ENCODE assay signal across 8 cellular contexts in the genomic region with DNA sequence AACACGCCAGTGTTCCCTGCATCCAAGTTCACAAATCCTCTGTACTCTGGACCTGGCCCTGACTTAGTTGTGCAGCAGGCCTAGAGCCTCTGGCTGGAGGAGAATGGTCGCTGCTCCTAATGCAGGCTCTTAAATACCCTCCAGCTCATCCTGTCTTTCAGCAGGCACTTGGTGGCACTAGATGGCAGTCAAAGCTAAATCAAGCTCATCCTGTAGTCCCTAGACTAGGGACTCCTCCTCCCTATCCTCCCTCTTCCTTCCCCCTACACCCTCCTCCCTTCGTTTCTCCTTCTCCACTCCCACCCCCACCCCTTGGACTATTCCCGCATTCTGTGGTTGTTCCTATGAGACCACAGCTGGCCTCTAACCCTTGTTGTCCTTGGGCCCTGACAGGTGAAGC. TPM values are rescaled to one million over a fixed set of nuclear protein-coding genes. Genes with fewer than 3 reads are reported as not detected.
DNase-seq lines count a peak whose midpoint lies in the region; TF ChIP-seq lines count a peak whose summit lies in the region.

No MANE protein-coding gene starts in this region.

- H3F3A ChIP-seq in SU-DHL-6 (ENCODE audit: insufficient read depth) = no peaks in the 10 kb centered on the region

- no peak overlapping the region for H3K9ac ChIP-seq in SU-DHL-6 (ENCODE audit: low read length)

- H3K4me3 ChIP-seq in AG09309 (ENCODE audit: control insufficient read depth, low read depth, low read length) (no peak overlapping the region), SU-DHL-6 (ENCODE audit: insufficient read depth, low read length, poor library complexity, severe bottlenecking) (no peak overlapping the region), hepatocyte (no peak overlapping the region), prostate gland (no peak overlapping the region)

- TF ChIP-seq CTCF in AG09309 (IDR thresholded peaks at IDR 0.05; ENCODE audit: control insufficient read depth, insufficient read depth, low read depth, low read length, missing control alignments) = peak; percentile 40
- TF ChIP-seq CTCF in HFFc6 (IDR thresholded peaks at IDR 0.05) = peak; percentile 65
- peak; percentile 12 for TF ChIP-seq CTCF in SU-DHL-6 (IDR thresholded peaks at IDR 0.05; ENCODE audit: insufficient read depth, low read length, poor library complexity, severe bottlenecking)
- TF ChIP-seq CTCF in hepatocyte (IDR thresholded peaks at IDR 0.05; ENCODE audit: poor library complexity) = peak; percentile 56
- no peak for TF ChIP-seq CTCF in prostate gland (IDR thresholded peaks at IDR 0.05)

- H3K4me1 ChIP-seq in hepatocyte (ENCODE audit: insufficient read depth) = no peaks in the 10 kb centered on the region
- no peaks in the 10 kb centered on the region for H3K4me1 ChIP-seq in prostate gland (replicated peaks)

- no peaks in the 10 kb centered on the region for H3K36me3 Mint-ChIP-seq in HFFc6 (ENCODE audit: low read depth)
- H3K36me3 Mint-ChIP-seq in activated naive CD8-positive, alpha-beta T cell treated with anti-CD3 and anti-CD28 coated beads for 36 hours = no peaks in the 10 kb centered on the region

- TF ChIP-seq POLR2A in prostate gland (IDR thresholded peaks at IDR 0.05) = no peak

- H3K27ac ChIP-seq in SU-DHL-6 (ENCODE audit: low read depth, low read length) (no peak overlapping the region), hepatocyte (no peak overlapping the region), prostate gland (no peak overlapping the region)

- intact Hi-C loops in prostate gland (cut with DNase I) = no loop called here

- H4K20me1 ChIP-seq in SU-DHL-6 (ENCODE audit: low read depth, low read length) (no peaks in the 10 kb centered on the region), hepatocyte (ENCODE audit: insufficient read depth, poor library complexity, severe bottlenecking) (no peaks in the 10 kb centered on the region)

- H3K27me3 ChIP-seq in SU-DHL-6 (ENCODE audit: low read length) (no peaks in the 10 kb centered on the region), hepatocyte (no peaks in the 10 kb centered on the region), prostate gland (replicated peaks; ENCODE audit: insufficient read depth) (no peaks in the 10 kb centered on the region)

- no peaks in the 10 kb centered on the region for H3K4me1 Mint-ChIP-seq in HFFc6 (ENCODE audit: low read depth)
- H3K4me1 Mint-ChIP-seq in activated naive CD8-positive, alpha-beta T cell treated with anti-CD3 and anti-CD28 coated beads for 36 hours = no peaks in the 10 kb centered on the region

- H3K4me3 Mint-ChIP-seq in HFFc6 = no peak overlapping the region
- no peak overlapping the region for H3K4me3 Mint-ChIP-seq in activated naive CD8-positive, alpha-beta T cell treated with anti-CD3 and anti-CD28 coated beads for 36 hours

- no peak overlapping the region for H3K4me2 ChIP-seq in SU-DHL-6 (ENCODE audit: low read depth, low read length, poor library complexity, severe bottlenecking)
- H3K4me2 ChIP-seq in hepatocyte = no peak overlapping the region

- WGBS in hepatocyte (ENCODE audit: low lambda C conversion rate, missing lambda C conversion rate) = 58% methylated on average over 3 of the region's 4 CpGs
- 48% methylated on average over 4 of the region's 4 CpGs for WGBS in prostate gland

- no peaks in the 10 kb centered on the region for H3K79me2 ChIP-seq in SU-DHL-6 (ENCODE audit: insufficient read depth, low read length)
- no peaks in the 10 kb centered on the region for H3K79me2 ChIP-seq in hepatocyte

- H3K36me3 ChIP-seq in SU-DHL-6 (ENCODE audit: low read length) (no peaks in the 10 kb centered on the region), hepatocyte (replicated peaks; ENCODE audit: insufficient read depth, low read depth) (no peaks in the 10 kb centered on the region), prostate gland (no peaks in the 10 kb centered on the region)

- H3K27ac Mint-ChIP-seq in HFFc6 = no peak overlapping the region
- no peak overlapping the region for H3K27ac Mint-ChIP-seq in activated naive CD8-positive, alpha-beta T cell treated with anti-CD3 and anti-CD28 coated beads for 36 hours

- DNase-seq in AG09309 (ENCODE audit: low read depth) (peak; percentile 16), HFFc6 (peak; percentile 43), hepatocyte (ENCODE audit: low spot score) (peak; percentile 60), 8988T (no peak), prostate gland (ENCODE audit: low spot score) (no peak), NCI-H226 (no peak)
- no peak for DNase-seq in activated naive CD8-positive, alpha-beta T cell treated with anti-CD3 and anti-CD28 coated beads for 36 hours

- H3K9me2 ChIP-seq in SU-DHL-6 (replicated peaks; ENCODE audit: insufficient read depth, low read length) (no peaks in the 10 kb centered on the region), hepatocyte (replicated peaks; ENCODE audit: insufficient read depth) (no peaks in the 10 kb centered on the region)

- H3K9me3 Mint-ChIP-seq in HFFc6 = no peaks in the 10 kb centered on the region
- no peaks in the 10 kb centered on the region for H3K9me3 Mint-ChIP-seq in activated naive CD8-positive, alpha-beta T cell treated with anti-CD3 and anti-CD28 coated beads for 36 hours

- H3K27me3 Mint-ChIP-seq in HFFc6 (ENCODE audit: insufficient read depth) = no peaks in the 10 kb centered on the region; the same call in 1 of the 2 replicates
- peaks cover 4% of the 10 kb centered on the region for H3K27me3 Mint-ChIP-seq in activated naive CD8-positive, alpha-beta T cell treated with anti-CD3 and anti-CD28 coated beads for 36 hours

- H2AFZ ChIP-seq in SU-DHL-6 (ENCODE audit: low read depth, low read length, severe bottlenecking) (no peak overlapping the region), hepatocyte (no peak overlapping the region)

- H3K9me3 ChIP-seq in SU-DHL-6 (ENCODE audit: insufficient read depth, low read length) = no peaks in the 10 kb centered on the region
- H3K9me3 ChIP-seq in hepatocyte (ENCODE audit: low read depth) = no peaks in the 10 kb centered on the region
- no peaks in the 10 kb centered on the region for H3K9me3 ChIP-seq in prostate gland

RNA-seq across cellular contexts. Expression of a gene that starts 41.5 kb away (rescaled TPM):
- 10 to 100 TPM; 34.0 to 39.2 (median 36.0) TPM for total RNA-seq in HFFc6 (2021; fragmentation: NEBNext Ultra II Directional; extraction: Animal tissue kit (Norgen Biotek cat#: 25700))
- total RNA-seq in hepatocyte (23.8 TPM in 2 replicates), prostate gland (10 to 100 TPM; 18.8 to 48.7 TPM)
- 9.6 and 11.7 TPM in 2 replicates for polyA plus RNA-seq in hepatocyte
- 10 to 100 TPM; 60.2 to 62.8 TPM for total RNA-seq in activated naive CD8-positive, alpha-beta T cell treated with anti-CD3 and anti-CD28 coated beads for 36 hours

Comparison
In these comparisons a context has a peak if more than half of its experiments do, and no peak if none do; other contexts are left out.
1. DNase-seq: peak in AG09309 (single experiment), HFFc6 (single experiment) and hepatocyte (single experiment); none in activated naive CD8-positive, alpha-beta T cell treated with anti-CD3 and anti-CD28 coated beads for 36 hours (single experiment), 8988T (single experiment), prostate gland (single experiment) and NCI-H226 (single experiment).
2. CTCF ChIP-seq: peak in AG09309 (single experiment), HFFc6 (single experiment), SU-DHL-6 (single experiment) and hepatocyte (single experiment); none in prostate gland (0 of 4).